Comparison of ENCODE assay signal across 21 cellular contexts in the genomic region with DNA sequence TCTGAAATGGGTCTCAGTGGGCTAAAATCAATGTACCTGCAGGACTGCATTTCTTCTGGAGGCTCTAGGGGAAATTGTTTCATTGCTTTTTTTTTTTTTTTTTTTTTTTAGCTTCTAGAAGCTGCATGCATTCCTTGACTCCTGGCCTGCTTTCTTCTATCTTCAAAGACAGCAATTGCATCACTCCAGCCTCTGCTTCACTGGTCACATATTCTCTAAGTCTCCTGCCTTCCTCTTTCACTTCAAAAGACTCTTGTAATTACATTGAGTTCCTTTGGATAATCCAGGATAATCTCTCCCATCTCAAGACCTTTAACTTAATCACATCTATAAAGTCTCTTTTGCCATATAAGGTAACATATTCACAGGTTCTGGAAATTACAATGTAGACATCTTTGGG. TPM values are rescaled to one million over a fixed set of nuclear protein-coding genes. Genes with fewer than 3 reads are reported as not detected.
"Had no signal": no experiment of that assay in that cellular context is flagged by ENCODE, and none has a peak within 500 bp of the region (broad histone marks: within the 10 kb centered on the region; RNA-seq: fewer than 3 reads in every experiment).

No MANE protein-coding gene starts in this region.

- DNase-seq: activated B cell treated with CpG ODN at 0.5 μM for 24 hours; activated CD4-positive, alpha-beta T cell treated with anti-CD3 and anti-CD28 coated beads for 4 hours; activated CD8-positive, alpha-beta T cell treated with anti-CD3 and anti-CD28 coated beads for 36 hours; activated naive CD4-positive, alpha-beta T cell treated with anti-CD3 and anti-CD28 coated beads for 36 hours; activated T-cell treated with anti-CD3 and anti-CD28 coated beads, Interleukin-2, amount 50 U/mL, for 24 hours; anterior cingulate cortex; brain microvascular endothelial cell; central memory CD4-positive, alpha-beta T cell; colonic mucosa; heart left ventricle; left ventricle myocardium superior; nephron progenitor cell; psoas muscle; right cardiac atrium; transverse colon had no signal

- H3K9me3 Mint-ChIP-seq: activated B cell treated with CpG ODN at 0.5 μM for 24 hours; activated CD8-positive, alpha-beta T cell treated with anti-CD3 and anti-CD28 coated beads for 36 hours; activated naive CD4-positive, alpha-beta T cell treated with anti-CD3 and anti-CD28 coated beads for 36 hours; activated T-cell treated with anti-CD3 and anti-CD28 coated beads, Interleukin-2, amount 50 U/mL, for 24 hours; nephron progenitor cell; stimulated activated naive CD8-positive, alpha-beta T cell treated with anti-CD3 and anti-CD28 coated beads, Interleukin-15, Interleukin-2, amounts not matched to agents 100 ng/mL and 50 ng/mL, for 24 hours; T-helper 2 cell treated with Interferon-gamma antibody and Interleukin-4, amounts not matched to agents 5 μg/mL and 100 μg/mL, for 36 hours had no signal

- H3K4me1 ChIP-seq: colonic mucosa, gastroesophageal sphincter, heart left ventricle, psoas muscle, suprapubic skin, transverse colon, vagina had no signal

- H3K4me3 Mint-ChIP-seq: activated B cell treated with CpG ODN at 0.5 μM for 24 hours; activated CD8-positive, alpha-beta T cell treated with anti-CD3 and anti-CD28 coated beads for 36 hours; activated naive CD4-positive, alpha-beta T cell treated with anti-CD3 and anti-CD28 coated beads for 36 hours; activated T-cell treated with anti-CD3 and anti-CD28 coated beads, Interleukin-2, amount 50 U/mL, for 24 hours; nephron progenitor cell; stimulated activated naive CD8-positive, alpha-beta T cell treated with anti-CD3 and anti-CD28 coated beads, Interleukin-15, Interleukin-2, amounts not matched to agents 100 ng/mL and 50 ng/mL, for 24 hours; T-helper 2 cell treated with Interferon-gamma antibody and Interleukin-4, amounts not matched to agents 5 μg/mL and 100 μg/mL, for 36 hours had no signal

- ATAC-seq: activated CD8-positive, alpha-beta T cell treated with anti-CD3 and anti-CD28 coated beads for 36 hours; esophagus mucosa; gastroesophageal sphincter; heart left ventricle; left ventricle myocardium superior; psoas muscle; right cardiac atrium had no signal

- H3K4me3 ChIP-seq: colonic mucosa, gastroesophageal sphincter, heart left ventricle, psoas muscle, suprapubic skin, transverse colon, vagina had no signal

- H3K27me3 ChIP-seq: brain microvascular endothelial cell, colonic mucosa, gastroesophageal sphincter, suprapubic skin, transverse colon, vagina had no signal

- H3K36me3 ChIP-seq: brain microvascular endothelial cell, colonic mucosa, gastroesophageal sphincter, heart left ventricle, suprapubic skin, transverse colon, vagina had no signal

- H3K27ac Mint-ChIP-seq: activated B cell treated with CpG ODN at 0.5 μM for 24 hours; activated CD8-positive, alpha-beta T cell treated with anti-CD3 and anti-CD28 coated beads for 36 hours; activated naive CD4-positive, alpha-beta T cell treated with anti-CD3 and anti-CD28 coated beads for 36 hours; activated T-cell treated with anti-CD3 and anti-CD28 coated beads, Interleukin-2, amount 50 U/mL, for 24 hours; nephron progenitor cell; stimulated activated naive CD8-positive, alpha-beta T cell treated with anti-CD3 and anti-CD28 coated beads, Interleukin-15, Interleukin-2, amounts not matched to agents 100 ng/mL and 50 ng/mL, for 24 hours; T-helper 2 cell treated with Interferon-gamma antibody and Interleukin-4, amounts not matched to agents 5 μg/mL and 100 μg/mL, for 36 hours had no signal

- H3K27me3 Mint-ChIP-seq: activated B cell treated with CpG ODN at 0.5 μM for 24 hours; activated CD8-positive, alpha-beta T cell treated with anti-CD3 and anti-CD28 coated beads for 36 hours; stimulated activated naive CD8-positive, alpha-beta T cell treated with anti-CD3 and anti-CD28 coated beads, Interleukin-15, Interleukin-2, amounts not matched to agents 100 ng/mL and 50 ng/mL, for 24 hours had no signal

- H3K9me3 ChIP-seq: colonic mucosa, gastroesophageal sphincter, heart left ventricle, psoas muscle, suprapubic skin, transverse colon, vagina had no signal

- H3K27ac ChIP-seq: brain microvascular endothelial cell, colonic mucosa, gastroesophageal sphincter, heart left ventricle, psoas muscle, suprapubic skin, transverse colon, vagina had no signal

- H3K4me1 Mint-ChIP-seq: activated B cell treated with CpG ODN at 0.5 μM for 24 hours had no signal

RNA-seq across cellular contexts. Expression of a gene that starts 11.3 kb away (rescaled TPM):
- total RNA-seq: activated B cell treated with CpG ODN at 0.5 μM for 24 hours, vagina had no signal
